Comparison of ENCODE assay signal across 8 cellular contexts in the genomic region with DNA sequence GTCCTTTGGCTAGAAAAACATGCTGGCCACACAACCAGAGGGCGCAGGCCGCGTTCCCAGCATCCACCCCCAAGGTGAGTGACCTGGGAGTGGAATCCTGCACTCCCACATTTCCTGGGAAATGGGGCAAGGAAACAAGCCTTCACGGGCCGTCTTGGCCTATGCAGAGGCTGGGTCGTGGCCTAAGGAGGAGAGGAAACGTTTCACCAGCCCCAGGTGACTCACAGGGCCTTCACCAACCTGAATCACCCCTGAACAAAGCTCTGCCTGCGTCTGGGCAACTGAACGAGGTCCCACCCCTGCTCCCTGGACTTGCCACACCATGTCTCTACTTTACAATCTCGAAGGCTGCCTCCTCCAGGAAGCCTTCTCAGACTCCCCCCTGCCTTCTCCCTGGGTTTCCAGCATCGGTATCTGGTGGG. TPM values are rescaled to one million over a fixed set of nuclear protein-coding genes. Genes with fewer than 3 reads are reported as not detected.
DNase-seq lines count a peak whose midpoint lies in the region; ATAC-seq and TF ChIP-seq lines count a peak whose summit lies in the region.

No MANE protein-coding gene starts in this region.

- H3K27me3 ChIP-seq in mesenchymal stem cell (ENCODE audit: control insufficient read depth in 1 of 2, insufficient read depth in 1 of 2, low read length in 2 of 2): no peaks in the 10 kb centered on the region

- no peak overlapping the region for H2BK120ac ChIP-seq in mesenchymal stem cell (ENCODE audit: low read depth, low read length)

- H3K23ac ChIP-seq in mesenchymal stem cell (ENCODE audit: low read length in 2 of 2): peak overlapping the region in 1 of 2 experiments; percentile 14

- no peak overlapping the region for H3K4me3 ChIP-seq in mesenchymal stem cell (ENCODE audit: insufficient read depth in 1 of 2, low read depth in 1 of 2, low read length in 2 of 2)

- peak overlapping the region; percentile 70 for H3K27ac ChIP-seq in mesenchymal stem cell (ENCODE audit: low read length, poor library complexity, severe bottlenecking)

- H3K4me2 ChIP-seq in mesenchymal stem cell (ENCODE audit: low read length, poor library complexity, severe bottlenecking): no peak overlapping the region

- ATAC-seq in activated naive CD8-positive, alpha-beta T cell treated with anti-CD3 and anti-CD28 coated beads, Interleukin-2, amount 10 ng/mL, durations not matched to agents 7 days and 5 days (ENCODE audit: low read depth): no peak
- no peak for ATAC-seq in GM21526 (IDR thresholded peaks at IDR 0.05; ENCODE audit: low FRiP score, unreplicated experiment)

- H4K91ac ChIP-seq in mesenchymal stem cell (ENCODE audit: low read length): no peak overlapping the region

- no peaks in the 10 kb centered on the region for H3K27me3 Mint-ChIP-seq in activated naive CD8-positive, alpha-beta T cell treated with anti-CD3 and anti-CD28 coated beads, Interleukin-2, amount 10 ng/mL, durations not matched to agents 7 days and 5 days
- no peaks in the 10 kb centered on the region for H3K27me3 Mint-ChIP-seq in type B pancreatic cell

- peaks cover 42% of the 10 kb centered on the region for H3K4me1 ChIP-seq in mesenchymal stem cell (ENCODE audit: control insufficient read depth, insufficient read depth, low read depth, low read length)

- no peak overlapping the region for H3K14ac ChIP-seq in mesenchymal stem cell (ENCODE audit: low read length in 2 of 2)

- no peak for TF ChIP-seq CTCF in type B pancreatic cell (conservative IDR thresholded peaks at IDR 0.05)

- H2BK5ac ChIP-seq in mesenchymal stem cell (ENCODE audit: low read depth, low read length, poor library complexity, severe bottlenecking): no peak overlapping the region

- H3K36me3 Mint-ChIP-seq in activated naive CD8-positive, alpha-beta T cell treated with anti-CD3 and anti-CD28 coated beads, Interleukin-2, amount 10 ng/mL, durations not matched to agents 7 days and 5 days: peaks cover 45% of the 10 kb centered on the region
- H3K36me3 Mint-ChIP-seq in type B pancreatic cell: peaks cover 11% of the 10 kb centered on the region

- H3K9ac ChIP-seq in mesenchymal stem cell (ENCODE audit: low read length): peak overlapping the region; percentile 25

- no peak overlapping the region for H4K8ac ChIP-seq in mesenchymal stem cell (ENCODE audit: low read length)

- peaks cover 85% of the 10 kb centered on the region for H3K4me1 Mint-ChIP-seq in activated naive CD8-positive, alpha-beta T cell treated with anti-CD3 and anti-CD28 coated beads, Interleukin-2, amount 10 ng/mL, durations not matched to agents 7 days and 5 days
- H3K4me1 Mint-ChIP-seq in type B pancreatic cell (ENCODE audit: unreplicated experiment): peaks cover 51% of the 10 kb centered on the region

- peak overlapping the region; percentile 83 for H3K27ac Mint-ChIP-seq in activated naive CD8-positive, alpha-beta T cell treated with anti-CD3 and anti-CD28 coated beads, Interleukin-2, amount 10 ng/mL, durations not matched to agents 7 days and 5 days
- H3K27ac Mint-ChIP-seq in type B pancreatic cell: peak overlapping the region; percentile 39

- H2BK12ac ChIP-seq in mesenchymal stem cell (ENCODE audit: low read length in 2 of 2): no peak overlapping the region

- H3K4me3 Mint-ChIP-seq in activated naive CD8-positive, alpha-beta T cell treated with anti-CD3 and anti-CD28 coated beads, Interleukin-2, amount 10 ng/mL, durations not matched to agents 7 days and 5 days: peak overlapping the region; percentile 49
- H3K4me3 Mint-ChIP-seq in type B pancreatic cell: no peak overlapping the region

- peaks cover 11 to 46% of the 10 kb centered on the region in 2 experiments for H3K36me3 ChIP-seq in mesenchymal stem cell (ENCODE audit: control insufficient read depth in 1 of 2, insufficient read depth in 2 of 2, low read depth in 1 of 2, low read length in 2 of 2)

- H3K4ac ChIP-seq in mesenchymal stem cell (ENCODE audit: low read depth in 1 of 2, low read length in 2 of 2): no peak overlapping the region

- no peak overlapping the region for H2AFZ ChIP-seq in mesenchymal stem cell (ENCODE audit: low read depth, low read length)

- H3K9me3 Mint-ChIP-seq in activated naive CD8-positive, alpha-beta T cell treated with anti-CD3 and anti-CD28 coated beads, Interleukin-2, amount 10 ng/mL, durations not matched to agents 7 days and 5 days: no peaks in the 10 kb centered on the region
- H3K9me3 Mint-ChIP-seq in type B pancreatic cell: no peaks in the 10 kb centered on the region

- no peaks in the 10 kb centered on the region for H3K9me3 ChIP-seq in mesenchymal stem cell (ENCODE audit: control insufficient read depth, low read length)

- no peak overlapping the region for H2AK5ac ChIP-seq in mesenchymal stem cell (ENCODE audit: low read length, severe bottlenecking)

- WGBS in mesenchymal stem cell: 50% methylated on average over 11 of the region's 11 CpGs

- DNase-seq in activated effector memory CD4-positive, alpha-beta T cell treated with anti-CD3 and anti-CD28 coated beads, Interleukin-2, amount 50 U/mL, for 16 hours: peak; percentile 87
- DNase-seq in activated effector memory CD4-positive, alpha-beta T cell treated with Interleukin-2 at 50 U/mL for 16 hours: no peak
- no peak for DNase-seq in activated naive CD8-positive, alpha-beta T cell treated with anti-CD3 and anti-CD28 coated beads, Interleukin-2, amount 10 ng/mL, durations not matched to agents 7 days and 5 days
- peak; percentile 60 for DNase-seq in mesenchymal stem cell
- no peak for DNase-seq in type B pancreatic cell (ENCODE audit: extremely low spot score, unreplicated experiment)
- DNase-seq in NCI-H774 (lab: John Stamatoyannopoulos, UW): no peak
- DNase-seq in cerebellar nuclear complex (lab: John Stamatoyannopoulos, UW): no peak

- H3K18ac ChIP-seq in mesenchymal stem cell (ENCODE audit: low read depth in 1 of 2, low read length in 2 of 2): no peak overlapping the region

- no peaks in the 10 kb centered on the region for H3K79me1 ChIP-seq in mesenchymal stem cell (replicated peaks; ENCODE audit: low read length, poor library complexity, severe bottlenecking)

- POLR2A ChIA-PET in activated naive CD8-positive, alpha-beta T cell treated with anti-CD3 and anti-CD28 coated beads, Interleukin-2, amount 10 ng/mL, durations not matched to agents 7 days and 5 days (lab: Charles Lee): interaction anchor here (0.9 to 11.1 kb wide), 4 partner anchors 10 to 77 kb away, joined by 3 to 132 read pairs (median 3); partner anchors contain the start of gene MYH9

- H2BK15ac ChIP-seq in mesenchymal stem cell (ENCODE audit: low read depth, poor library complexity, severe bottlenecking): no peak overlapping the region

RNA-seq across cellular contexts. Expression of gene MYH9, which starts 13.2 kb away (rescaled TPM):
- 100 to 1,000 TPM; 803 to 821 TPM for total RNA-seq in activated naive CD8-positive, alpha-beta T cell treated with anti-CD3 and anti-CD28 coated beads, Interleukin-2, amount 10 ng/mL, durations not matched to agents 7 days and 5 days
- 369 TPM for polyA plus RNA-seq in mesenchymal stem cell (2013, experiment 1 of 2)
- 336 TPM for polyA plus RNA-seq in mesenchymal stem cell (2013, experiment 2 of 2)
- total RNA-seq in type B pancreatic cell (ENCODE audit: low replicate concordance): 277 and 364 TPM in 2 replicates

Comparison
In these comparisons a context has a peak if more than half of its experiments do, and no peak if none do; other contexts are left out.
1. DNase-seq: peak in activated effector memory CD4-positive, alpha-beta T cell treated with anti-CD3 and anti-CD28 coated beads, Interleukin-2, amount 50 U/mL, for 16 hours (single experiment) and mesenchymal stem cell (single experiment); none in activated effector memory CD4-positive, alpha-beta T cell treated with Interleukin-2 at 50 U/mL for 16 hours (single experiment), activated naive CD8-positive, alpha-beta T cell treated with anti-CD3 and anti-CD28 coated beads, Interleukin-2, amount 10 ng/mL, durations not matched to agents 7 days and 5 days (single experiment), type B pancreatic cell (single experiment), NCI-H774 (single experiment) and cerebellar nuclear complex (0 of 2).